In the genomic region with DNA sequence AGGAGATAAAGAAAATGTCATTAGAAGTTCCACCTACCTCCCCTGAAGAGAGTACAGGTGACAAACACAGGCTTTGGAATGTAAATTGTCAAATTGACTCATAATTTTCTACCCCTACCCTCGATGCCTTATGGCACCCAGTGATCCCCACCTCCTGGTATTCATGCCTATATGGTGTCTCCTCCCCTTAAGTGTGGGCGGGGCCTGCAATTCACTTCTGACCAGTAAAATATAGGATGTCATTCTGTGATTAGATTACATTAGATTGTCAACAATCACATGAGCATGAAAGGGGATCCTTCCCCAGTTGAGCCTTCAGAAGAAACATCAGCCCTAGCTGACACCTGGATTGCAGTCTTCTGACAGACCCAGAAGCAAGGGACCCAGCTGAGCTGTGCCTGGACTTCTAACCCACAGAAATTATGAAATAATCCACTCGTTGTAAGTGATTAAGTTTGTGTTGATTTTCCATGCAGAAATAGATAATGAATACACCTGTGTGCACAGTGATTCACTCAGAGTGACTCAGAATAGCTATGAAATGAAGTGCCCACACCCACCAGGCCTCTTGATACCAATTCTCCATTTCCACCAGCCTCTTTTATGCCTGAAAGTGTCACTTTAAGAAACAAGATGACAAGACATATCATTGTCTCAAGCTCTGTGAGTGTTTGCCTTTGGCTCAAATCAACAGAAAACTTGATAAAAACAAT, we compare ENCODE assay signal across 22 cellular contexts.
"Had no signal": no experiment of that assay in that cellular context is flagged by ENCODE, and none has a peak within 500 bp of the region (broad histone marks: within the 10 kb centered on the region; RNA-seq: fewer than 3 reads in every experiment).

No MANE protein-coding gene starts in this region.

- DNase-seq: activated CD4-positive, alpha-beta T cell treated with anti-CD3 and anti-CD28 coated beads for 48 hours; activated CD4-positive, alpha-beta T cell treated with anti-CD3 and anti-CD28 coated beads, Interleukin-2, amount 50 U/mL, for 48 hours; activated CD8-positive, alpha-beta memory T cell treated with anti-CD3 and anti-CD28 coated beads for 24 hours; activated gamma-delta T cell; activated naive CD4-positive, alpha-beta T cell treated with anti-CD3 and anti-CD28 coated beads, Interleukin-2, amount 10 ng/mL, durations not matched to agents 7 days and 5 days; activated naive CD8-positive, alpha-beta T cell treated with anti-CD3 and anti-CD28 coated beads, Interleukin-2, amount 10 ng/mL, durations not matched to agents 7 days and 5 days; endodermal cell; esophagus squamous epithelium; left ventricle myocardium superior; naive B cell; nephron progenitor cell; retina; stimulated activated CD4-positive, alpha-beta T cell treated with anti-CD3 and anti-CD28 coated beads, Interleukin-4, amount 100 ng/mL, for 4 hours; stimulated activated CD8-positive, alpha-beta memory T cell treated with anti-CD3 and anti-CD28 coated beads, Interleukin-4, amount 100 ng/mL, for 48 hours; stimulated activated naive CD8-positive, alpha-beta T cell treated with anti-CD3 and anti-CD28 coated beads, Interleukin-15, amount 100 ng/mL, for 72 hours; substantia nigra; upper lobe of left lung had no signal

- H3K4me1 ChIP-seq: breast epithelium, esophagus squamous epithelium, prostate gland, upper lobe of left lung had no signal

- H3K9me3 ChIP-seq: breast epithelium, esophagus squamous epithelium, neutrophil, prostate gland, upper lobe of left lung had no signal

- H3K27me3 ChIP-seq: breast epithelium, esophagus squamous epithelium, neutrophil, upper lobe of left lung had no signal

- H3K27ac ChIP-seq: breast epithelium, esophagus squamous epithelium, neutrophil, prostate gland, skin epidermis, upper lobe of left lung had no signal

- H3K4me3 ChIP-seq: breast epithelium, esophagus squamous epithelium, prostate gland, skin epidermis, upper lobe of left lung had no signal

- FAIRE-seq: frontal cortex had no signal

- H3K36me3 ChIP-seq: breast epithelium, esophagus squamous epithelium, neutrophil, prostate gland, upper lobe of left lung had no signal
